Comparison of ENCODE assay signal across 34 cellular contexts in the genomic region with DNA sequence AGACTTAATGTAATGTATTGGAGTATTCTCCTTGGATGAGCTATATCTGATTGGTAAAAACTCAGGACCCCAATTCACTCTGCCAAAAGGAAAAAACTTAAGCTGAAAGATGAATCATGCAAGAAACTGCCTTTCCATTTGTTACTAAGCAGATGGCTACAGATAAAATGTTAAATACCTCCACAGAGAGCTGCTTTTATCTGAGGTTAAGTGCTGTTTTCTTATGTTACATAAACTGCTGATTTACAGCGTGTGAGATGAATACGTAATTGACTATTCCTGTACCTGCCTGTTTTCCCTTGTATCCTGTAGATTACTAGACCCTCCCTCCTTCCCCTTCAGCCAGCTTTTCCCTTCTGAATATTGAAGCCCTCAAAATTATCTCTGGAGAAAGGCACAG. TPM values are rescaled to one million over a fixed set of nuclear protein-coding genes. Genes with fewer than 3 reads are reported as not detected.
"Had no signal": no experiment of that assay in that cellular context is flagged by ENCODE, and none has a peak within 500 bp of the region (broad histone marks: within the 10 kb centered on the region; RNA-seq: fewer than 3 reads in every experiment).

No MANE protein-coding gene starts in this region.

- H3K79me2 ChIP-seq: hepatocyte had no signal

- ATAC-seq: effector memory CD8-positive, alpha-beta T cell; gastroesophageal sphincter; heart left ventricle; left cardiac atrium; left lung; naive thymus-derived CD8-positive, alpha-beta T cell; psoas muscle; right cardiac atrium had no signal

- H3K27me3 ChIP-seq: esophagus squamous epithelium, gastroesophageal sphincter, heart left ventricle, hepatocyte, left lung, ovary, sigmoid colon, stomach, thyroid gland had no signal

- H3K4me2 ChIP-seq: hepatocyte had no signal

- H3K4me3 ChIP-seq: coronary artery, esophagus squamous epithelium, gastroesophageal sphincter, heart left ventricle, hepatocyte, left lung, ovary, psoas muscle, sigmoid colon, stomach, thyroid gland had no signal

- H3K9me3 ChIP-seq: ovary, thyroid gland had no signal

- H3K27ac ChIP-seq: coronary artery, esophagus squamous epithelium, gastroesophageal sphincter, heart left ventricle, hepatocyte, left lung, ovary, psoas muscle, sigmoid colon, stomach, thyroid gland had no signal

- H3K4me1 ChIP-seq: gastroesophageal sphincter, heart left ventricle, left lung, psoas muscle, sigmoid colon, stomach, thyroid gland had no signal

- H3K27ac Mint-ChIP-seq: effector memory CD8-positive, alpha-beta T cell; naive thymus-derived CD8-positive, alpha-beta T cell; nephron progenitor cell had no signal

- H3K4me3 Mint-ChIP-seq: effector memory CD8-positive, alpha-beta T cell; naive thymus-derived CD8-positive, alpha-beta T cell; nephron progenitor cell had no signal

- H3K4me1 Mint-ChIP-seq: naive thymus-derived CD8-positive, alpha-beta T cell; nephron progenitor cell had no signal

- H2AFZ ChIP-seq: hepatocyte had no signal

- H3K36me3 ChIP-seq: esophagus squamous epithelium, gastroesophageal sphincter, heart left ventricle, left lung, ovary, sigmoid colon, stomach, thyroid gland had no signal

- DNase-seq: effector memory CD8-positive, alpha-beta T cell; erythroblast; esophagus squamous epithelium; foreskin fibroblast; heart left ventricle; left cardiac atrium; left lung; mesendoderm; naive thymus-derived CD8-positive, alpha-beta T cell; nephron progenitor cell; nucleus accumbens; ovary; posterior cingulate gyrus; psoas muscle; right cardiac atrium; sigmoid colon; stimulated activated CD4-positive, alpha-beta T cell treated with anti-CD3 and anti-CD28 coated beads, Interleukin-12 subunit alpha, Interleukin-12 subunit beta, amount 100 ng/mL, for 4 hours; stimulated activated CD4-positive, alpha-beta T cell treated with anti-CD3 and anti-CD28 coated beads, Interleukin-1b, Interleukin-23, amount 100 ng/mL, for 48 hours; stimulated activated CD4-positive, alpha-beta T cell treated with anti-CD3 and anti-CD28 coated beads, Interleukin-4, amount 100 ng/mL, for 1 hour; stimulated activated CD8-positive, alpha-beta memory T cell treated with anti-CD3 and anti-CD28 coated beads, Interleukin-4, amount 100 ng/mL, for 48 hours; stimulated activated naive CD4-positive, alpha-beta T cell; stomach; thyroid gland; trophoblast cell had no signal

RNA-seq across cellular contexts. Expression of gene CLCA4, which starts 49.4 kb away (rescaled TPM):
- total RNA-seq: dermis microvascular lymphatic vessel endothelial cell, kidney epithelial cell, left cardiac atrium, left lung, lung microvascular endothelial cell, myocyte, renal cortical epithelial cell, skeletal muscle tissue, temporal lobe, thyroid gland had no signal
- polyA plus RNA-seq: naive thymus-derived CD8-positive, alpha-beta T cell; ovary had no signal
